In the genomic region with DNA sequence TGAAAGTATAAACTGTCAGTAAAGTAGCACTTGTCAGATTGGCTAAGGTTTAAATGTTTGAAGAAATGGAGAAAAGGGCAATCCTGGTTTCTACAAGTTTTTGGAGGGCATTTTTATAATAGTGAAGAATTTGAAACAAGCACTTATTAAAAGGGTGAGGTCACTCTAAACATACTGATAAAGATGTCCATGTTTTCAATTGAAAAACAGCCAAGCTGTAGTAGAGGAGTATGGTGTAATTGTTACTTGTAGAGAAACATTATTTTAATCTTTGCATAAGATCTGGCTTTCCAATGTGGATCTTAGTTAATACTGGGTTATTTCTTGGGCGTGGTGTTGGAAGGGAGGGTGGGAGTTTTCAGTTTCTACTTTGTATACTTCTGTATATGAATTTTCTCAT, we compare ENCODE assay signal across 1 cellular context.
TF ChIP-seq lines count a peak whose summit lies in the region.

No MANE protein-coding gene starts in this region.

TF ChIP-seq in IMR-90, 13 proteins besides CTCF, POLR2A, EP300 and RAD21:
- TF ChIP-seq SMC3 (IDR thresholded peaks at IDR 0.05; ENCODE audit: low read depth, low read length) (no peak), CEBPB (IDR thresholded peaks at IDR 0.05; ENCODE audit: low read depth, low read length) (no peak), BHLHE40 (IDR thresholded peaks at IDR 0.05; ENCODE audit: low read depth, low read length) (no peak), RFX5 (IDR thresholded peaks at IDR 0.05; ENCODE audit: low read depth, low read length) (no peak), CHD1 (IDR thresholded peaks at IDR 0.05; ENCODE audit: low read depth, low read length) (no peak), NFE2L2 (IDR thresholded peaks at IDR 0.05; ENCODE audit: low read depth, low read length) (no peak), MAFK (IDR thresholded peaks at IDR 0.05; ENCODE audit: low read depth, low read length) (no peak), RCOR1 (IDR thresholded peaks at IDR 0.05; ENCODE audit: insufficient replicate concordance, low read length) (no peak), MAZ (IDR thresholded peaks at IDR 0.05; ENCODE audit: borderline replicate concordance, low read depth, low read length) (no peak), FOS (IDR thresholded peaks at IDR 0.05; ENCODE audit: low read depth, low read length) (no peak), MXI1 (IDR thresholded peaks at IDR 0.05; ENCODE audit: borderline replicate concordance, low read depth, low read length) (no peak)
- TF ChIP-seq, protein P1, sequence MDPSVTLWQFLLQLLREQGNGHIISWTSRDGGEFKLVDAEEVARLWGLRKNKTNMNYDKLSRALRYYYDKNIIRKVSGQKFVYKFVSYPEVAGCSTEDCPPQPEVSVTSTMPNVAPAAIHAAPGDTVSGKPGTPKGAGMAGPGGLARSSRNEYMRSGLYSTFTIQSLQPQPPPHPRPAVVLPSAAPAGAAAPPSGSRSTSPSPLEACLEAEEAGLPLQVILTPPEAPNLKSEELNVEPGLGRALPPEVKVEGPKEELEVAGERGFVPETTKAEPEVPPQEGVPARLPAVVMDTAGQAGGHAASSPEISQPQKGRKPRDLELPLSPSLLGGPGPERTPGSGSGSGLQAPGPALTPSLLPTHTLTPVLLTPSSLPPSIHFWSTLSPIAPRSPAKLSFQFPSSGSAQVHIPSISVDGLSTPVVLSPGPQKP (IDR thresholded peaks at IDR 0.05; ENCODE audit: borderline replicate concordance, low read depth, low read length), result no peak
- TF ChIP-seq, protein P2, sequence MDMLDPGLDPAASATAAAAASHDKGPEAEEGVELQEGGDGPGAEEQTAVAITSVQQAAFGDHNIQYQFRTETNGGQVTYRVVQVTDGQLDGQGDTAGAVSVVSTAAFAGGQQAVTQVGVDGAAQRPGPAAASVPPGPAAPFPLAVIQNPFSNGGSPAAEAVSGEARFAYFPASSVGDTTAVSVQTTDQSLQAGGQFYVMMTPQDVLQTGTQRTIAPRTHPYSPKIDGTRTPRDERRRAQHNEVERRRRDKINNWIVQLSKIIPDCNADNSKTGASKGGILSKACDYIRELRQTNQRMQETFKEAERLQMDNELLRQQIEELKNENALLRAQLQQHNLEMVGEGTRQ (IDR thresholded peaks at IDR 0.05; ENCODE audit: low read depth, low read length), result no peak
